ENCODE assay signal across 16 cellular contexts in genomic region chr20:24381886-24382285, GRCh38.
"Had no signal": no experiment of that assay in that cellular context is flagged by ENCODE, and none has a peak within 500 bp of the region (broad histone marks: within the 10 kb centered on the region; RNA-seq: fewer than 3 reads in every experiment).

No MANE protein-coding gene starts in this region.

- H3K27me3 ChIP-seq: colonic mucosa, right atrium auricular region, stomach, thyroid gland had no signal

- H3K36me3 ChIP-seq: colonic mucosa, lower lobe of right lung, prostate gland, right atrium auricular region, stomach, thyroid gland had no signal

- H3K9me3 ChIP-seq: colonic mucosa, lower lobe of right lung, prostate gland, right atrium auricular region, stomach, thyroid gland had no signal

- H3K27ac ChIP-seq: colonic mucosa, lower lobe of right lung, prostate gland, right atrium auricular region, stomach, thyroid gland had no signal

- ATAC-seq: effector memory CD8-positive, alpha-beta T cell; lower lobe of right lung; naive thymus-derived CD8-positive, alpha-beta T cell; sciatic nerve; stimulated activated effector memory CD8-positive, alpha-beta T cell treated with anti-CD3 and anti-CD28 coated beads, Interleukin-12 subunit alpha, Interleukin-12 subunit beta, amount 100 ng/mL, for 72 hours had no signal

- DNase-seq: colonic mucosa; effector memory CD8-positive, alpha-beta T cell; lower lobe of right lung; naive thymus-derived CD8-positive, alpha-beta T cell; nephron progenitor cell; stimulated activated CD4-positive, alpha-beta T cell treated with anti-CD3 and anti-CD28 coated beads, Interleukin-12 subunit alpha, Interleukin-12 subunit beta, amount 100 ng/mL, for 4 hours; stimulated activated CD4-positive, alpha-beta T cell treated with anti-CD3 and anti-CD28 coated beads, Interleukin-1b, Interleukin-23, amount 100 ng/mL, for 48 hours; stimulated activated CD4-positive, alpha-beta T cell treated with anti-CD3 and anti-CD28 coated beads, Interleukin-4, amount 100 ng/mL, for 1 hour; stimulated activated naive CD4-positive, alpha-beta T cell treated with Interleukin-2 at 50 U/mL for 16 hours; stomach; thyroid gland had no signal

- H3K4me3 ChIP-seq: colonic mucosa, lower lobe of right lung, prostate gland, right atrium auricular region, smooth muscle cell, stomach, thyroid gland had no signal
